Comparison of ENCODE assay signal across 1 cellular context in the genomic region with DNA sequence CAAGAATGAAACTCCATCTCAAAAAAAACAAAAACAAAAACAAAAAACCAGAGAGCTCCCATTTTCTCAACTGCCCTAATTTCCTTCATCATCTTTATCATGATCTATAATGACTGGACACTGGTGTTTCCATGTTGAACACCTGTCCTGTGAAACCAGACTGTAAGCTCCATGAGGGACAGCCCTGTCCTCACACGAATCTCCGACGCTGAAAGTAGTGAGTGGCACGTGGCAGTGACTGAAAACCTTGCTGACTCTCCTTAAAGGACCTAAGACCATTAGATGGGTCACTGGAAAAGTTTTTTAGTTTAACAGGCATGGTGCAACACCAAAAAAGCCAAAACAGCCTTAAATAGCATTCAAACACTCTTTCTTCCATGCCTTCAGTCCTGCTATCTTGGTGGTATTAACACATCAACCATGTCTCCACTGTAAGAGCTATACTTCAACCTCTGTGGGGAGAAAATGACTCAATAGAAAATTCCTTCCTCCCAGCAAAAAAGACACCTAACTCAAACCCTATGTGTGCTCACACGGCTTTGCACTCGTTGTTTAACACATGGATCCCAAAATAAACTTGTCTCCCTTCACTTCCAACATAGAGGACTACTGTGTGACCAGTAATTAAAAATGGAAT.
TF ChIP-seq lines count a peak whose summit lies in the region.

No MANE protein-coding gene starts in this region.

TF ChIP-seq in IMR-90, 13 proteins besides CTCF, POLR2A, EP300 and RAD21:
- TF ChIP-seq MAZ (IDR thresholded peaks at IDR 0.05; ENCODE audit: borderline replicate concordance, low read depth, low read length) (no peak), CEBPB (IDR thresholded peaks at IDR 0.05; ENCODE audit: low read depth, low read length) (peak; percentile 13; the same call in 1 of the 2 replicates)
